Comparison of ENCODE assay signal across 8 cellular contexts in the genomic region with DNA sequence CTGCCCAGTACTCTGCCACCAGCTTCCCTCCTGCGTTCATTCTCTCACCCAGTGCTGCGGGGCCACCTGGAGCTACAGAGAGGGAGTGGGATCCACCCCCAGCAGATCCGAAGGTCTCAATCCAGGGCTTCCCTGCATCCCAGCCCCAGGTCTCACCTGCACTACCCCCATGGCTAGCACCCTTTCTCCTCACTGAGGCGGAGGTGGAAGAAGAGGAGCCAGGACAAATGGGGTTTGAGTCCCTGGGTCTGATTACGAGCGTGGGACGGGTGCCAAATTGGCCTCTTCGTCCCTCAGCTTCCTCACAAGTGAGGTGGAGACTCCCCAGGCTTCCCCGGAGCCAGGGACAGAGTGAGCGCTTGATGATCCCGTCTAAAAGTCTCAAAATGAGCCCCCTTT.
DNase-seq lines count a peak whose midpoint lies in the region; ATAC-seq, FAIRE-seq and TF ChIP-seq lines count a peak whose summit lies in the region.

No MANE protein-coding gene starts in this region.

- TF ChIP-seq CTCF in nephron (IDR thresholded peaks at IDR 0.05; ENCODE audit: unreplicated experiment in 3 of 3) = no peak

- H3K27me3 Mint-ChIP-seq in nephron (ENCODE audit: low read depth) = peaks cover 57% of the 10 kb centered on the region

- peak; percentile 10 for DNase-seq in CD1c-positive myeloid dendritic cell (ENCODE audit: extremely low spot score)
- DNase-seq in GM12892 (ENCODE audit: insufficient read length) = no peak
- no peak for DNase-seq in SHP77 treated with DMSO at 0.1 percent for 48 hours (lab: John Stamatoyannopoulos, UW)

- ATAC-seq in HG03045 (IDR thresholded peaks at IDR 0.05; ENCODE audit: unreplicated experiment) = no peak
- no peak for ATAC-seq in HG02938 (IDR thresholded peaks at IDR 0.05; ENCODE audit: unreplicated experiment)

- no peaks in the 10 kb centered on the region for H3K36me3 ChIP-seq in HUES64 (ENCODE audit: insufficient read depth, low read length)
- no peaks in the 10 kb centered on the region for H3K36me3 ChIP-seq in duodenal mucosa (ENCODE audit: control insufficient read depth in 1 of 2, insufficient read depth in 2 of 2, low read length in 2 of 2)

- WGBS in HUES64 = 2% methylated on average over 11 of the region's 11 CpGs

- H3K9me3 ChIP-seq in HUES64 (ENCODE audit: insufficient read depth, low read depth, low read length) (no peaks in the 10 kb centered on the region), duodenal mucosa (ENCODE audit: control insufficient read depth in 1 of 2, low read length in 2 of 2) (no peaks in the 10 kb centered on the region)

- peaks cover 49% of the 10 kb centered on the region for H3K4me1 Mint-ChIP-seq in nephron

- no peak for TF ChIP-seq POLR2A in GM12892 (IDR thresholded peaks at IDR 0.05; ENCODE audit: low read depth, low read length)

- no peaks in the 10 kb centered on the region for H3K9me3 Mint-ChIP-seq in nephron

- no peak overlapping the region for H3K27ac Mint-ChIP-seq in nephron

- FAIRE-seq in GM12892 (lab: Jason Lieb, UNC) = no peak

- H3K4me3 Mint-ChIP-seq in nephron = peak overlapping the region; percentile 75 to 81 (median 79)

- peaks cover 19% of the 10 kb centered on the region for H3K27me3 ChIP-seq in HUES64 (ENCODE audit: insufficient read depth, low read length)
- peaks cover 18 to 23% of the 10 kb centered on the region in 2 donors for H3K27me3 ChIP-seq in duodenal mucosa (ENCODE audit: control insufficient read depth in 1 of 2, insufficient read depth in 2 of 2, low read length in 2 of 2)

- H3K9ac ChIP-seq in HUES64 (ENCODE audit: low read depth, low read length) (peak overlapping the region; percentile 88), duodenal mucosa (ENCODE audit: low read depth in 1 of 2, low read length in 2 of 2) (peak overlapping the region in 1 of 2 donors; percentile 24)

- H3K36me3 Mint-ChIP-seq in nephron (ENCODE audit: low read depth) = no peaks in the 10 kb centered on the region

- peak overlapping the region; percentile 67 for H3K4me3 ChIP-seq in HUES64 (ENCODE audit: low read length)
- peak overlapping the region; percentile 64 to 70 for H3K4me3 ChIP-seq in duodenal mucosa (ENCODE audit: low read depth in 1 of 2, low read length in 2 of 2)

- H3K27ac ChIP-seq in HUES64 (ENCODE audit: low read depth, low read length) = no peak overlapping the region
- no peak overlapping the region for H3K27ac ChIP-seq in duodenal mucosa (ENCODE audit: low read depth, low read length)

- H3K4me1 ChIP-seq in HUES64 (ENCODE audit: insufficient read depth, low read length) (peaks cover 39% of the 10 kb centered on the region), duodenal mucosa (ENCODE audit: control insufficient read depth in 1 of 2, insufficient read depth in 2 of 2, low read length in 2 of 2) (peaks cover 11 to 24% of the 10 kb centered on the region in 2 donors)
